ENCODE assay signal across 8 cellular contexts in the genomic region with DNA sequence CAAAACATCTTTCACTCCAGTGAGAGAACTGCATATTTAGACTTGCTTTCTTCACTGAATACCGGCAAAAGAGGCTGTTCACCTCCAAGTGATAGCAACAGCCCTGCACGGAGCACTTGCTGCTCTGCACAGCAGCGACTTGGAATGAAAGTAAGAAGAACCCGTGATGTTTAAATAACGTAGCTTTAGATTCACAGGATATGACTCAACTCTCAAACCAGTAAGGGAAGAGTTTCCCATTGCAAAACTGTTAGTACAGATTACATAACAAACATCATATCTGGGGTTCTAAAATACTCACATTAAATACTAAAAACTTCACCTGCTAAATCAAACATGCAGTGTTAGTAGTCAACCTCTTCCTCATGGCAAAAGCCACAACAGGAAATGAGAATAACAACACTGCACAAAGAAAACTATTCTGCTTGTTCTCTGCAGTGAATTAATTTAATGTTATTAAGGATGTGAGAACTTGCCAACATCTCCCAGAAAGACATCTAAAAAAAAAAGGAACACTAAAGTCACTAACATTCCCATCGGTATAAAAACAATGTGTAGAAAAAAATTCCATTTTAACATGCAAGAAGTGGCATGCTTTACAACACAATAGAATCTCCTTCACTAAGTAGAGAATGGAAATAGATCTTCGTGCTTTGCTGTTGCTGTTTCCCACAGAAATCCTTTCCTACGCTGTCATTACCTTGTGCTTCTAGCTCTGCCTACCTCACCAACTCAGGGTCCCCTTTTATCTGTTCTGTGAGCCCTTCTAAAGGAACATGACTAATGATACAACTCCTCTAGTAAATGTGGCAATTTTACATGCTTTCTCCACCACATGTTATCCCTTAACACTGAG.
DNase-seq lines count a peak whose midpoint lies in the region; ATAC-seq, FAIRE-seq and TF ChIP-seq lines count a peak whose summit lies in the region.

No MANE protein-coding gene starts in this region.

- H3K79me2 ChIP-seq in OCI-LY3 (ENCODE audit: low read length): no peaks in the 10 kb centered on the region
- H3K79me2 ChIP-seq in keratinocyte (ENCODE audit: control insufficient read depth, insufficient read depth, low read length): no peaks in the 10 kb centered on the region

- H3K4me2 ChIP-seq in OCI-LY3 (ENCODE audit: low read length) (peak overlapping the region; percentile 71), keratinocyte (ENCODE audit: control insufficient read depth, extremely low read depth, insufficient read depth, low read depth, low read length) (peak overlapping the region; percentile 78)

- peak; percentile 41 for FAIRE-seq in keratinocyte (lab: Jason Lieb, UNC)

- POLR2A ChIA-PET in BJ (lab: Charles Lee): no interaction called here

- TF ChIP-seq POLR2A in stomach (IDR thresholded peaks at IDR 0.05): no peak

- H3K36me3 ChIP-seq in BJ (ENCODE audit: control insufficient read depth, insufficient read depth, low read length) (no peaks in the 10 kb centered on the region), OCI-LY3 (replicated peaks; ENCODE audit: low read depth, low read length) (no peaks in the 10 kb centered on the region), brain microvascular endothelial cell (replicated peaks) (no peaks in the 10 kb centered on the region), keratinocyte (ENCODE audit: control insufficient read depth in 2 of 2, extremely low read depth in 1 of 2, insufficient read depth in 2 of 2, low read length in 2 of 2) (no peaks in the 10 kb centered on the region), stomach (no peaks in the 10 kb centered on the region)

- intact Hi-C loops in stomach (cut with DNase I; ENCODE audit: low total_unique reads): no loop called here

- H3K27ac ChIP-seq in OCI-LY3 (ENCODE audit: low read length): no peak overlapping the region
- peak overlapping the region; percentile 73 for H3K27ac ChIP-seq in brain microvascular endothelial cell
- peak overlapping the region; percentile 59 for H3K27ac ChIP-seq in keratinocyte (ENCODE audit: control insufficient read depth, insufficient read depth, low read length)
- peak overlapping the region in 3 of 5 donors; percentile 42 to 75 (median 72) for H3K27ac ChIP-seq in stomach

- H4K20me1 ChIP-seq in OCI-LY3 (ENCODE audit: insufficient read depth, low read length) (no peaks in the 10 kb centered on the region), keratinocyte (ENCODE audit: control insufficient read depth, extremely low read depth, insufficient read depth, low read length) (no peaks in the 10 kb centered on the region)

- CTCF ChIA-PET in BJ (lab: Yijun Ruan, JAX): no interaction called here

- H3K9ac ChIP-seq in OCI-LY3 (ENCODE audit: low read length): no peak overlapping the region
- H3K9ac ChIP-seq in keratinocyte (ENCODE audit: control insufficient read depth, extremely low read depth, insufficient read depth, low read length): peak overlapping the region; percentile 58

- H3K9me1 ChIP-seq in keratinocyte (ENCODE audit: control insufficient read depth, extremely low read depth, insufficient read depth, low read length): no peaks in the 10 kb centered on the region

- ATAC-seq in GM18870 (IDR thresholded peaks at IDR 0.05; ENCODE audit: unreplicated experiment) (peak; percentile 91), HG03045 (IDR thresholded peaks at IDR 0.05; ENCODE audit: unreplicated experiment) (peak; percentile 88)

- dilution Hi-C loops in keratinocyte (cut with MboI; ENCODE audit: extremely low pct_ligation_motif_present, low sequenced_read_pairs): no loop called here

- H3K4me1 ChIP-seq in OCI-LY3 (ENCODE audit: low read length): peaks cover 13% of the 10 kb centered on the region
- H3K4me1 ChIP-seq in keratinocyte (ENCODE audit: control insufficient read depth, extremely low read depth, insufficient read depth, low read length): no peaks in the 10 kb centered on the region
- peaks cover 0 to 12% (median 3%) of the 10 kb centered on the region in 4 donors for H3K4me1 ChIP-seq in stomach

- in situ Hi-C loops in brain microvascular endothelial cell (cut with HindIII; ENCODE audit: low pct_ligation_motif_present, low sequenced_read_pairs): no loop called here

- H3K9me3 ChIP-seq in OCI-LY3 (ENCODE audit: insufficient read depth, low read length) (no peaks in the 10 kb centered on the region), keratinocyte (ENCODE audit: control insufficient read depth, low read depth, low read length) (no peaks in the 10 kb centered on the region), stomach (no peaks in the 10 kb centered on the region)

- 6 to 15% (median 12%) methylated on average over 8 of the region's 8 CpGs for WGBS in stomach, 5 donors

- TF ChIP-seq EP300 in stomach (IDR thresholded peaks at IDR 0.05): no peak

- H3K4me3 ChIP-seq in BJ (ENCODE audit: low read depth, low read length) (no peak overlapping the region; the same call in 1 of the 2 replicates), OCI-LY3 (ENCODE audit: low read length) (peak overlapping the region; percentile 51), brain microvascular endothelial cell (ENCODE audit: low read depth, low read length) (peak overlapping the region; percentile 64), keratinocyte (ENCODE audit: control insufficient read depth in 2 of 3, extremely low read depth in 1 of 3, insufficient read depth in 2 of 3, low read depth in 1 of 3, low read length in 3 of 3) (peak overlapping the region; percentile 32 to 75 (median 64)), stomach (peak overlapping the region; percentile 11 to 44 (median 36))

- H3K27me3 ChIP-seq in BJ (ENCODE audit: control insufficient read depth, insufficient read depth, low read length) (no peaks in the 10 kb centered on the region), OCI-LY3 (ENCODE audit: low read depth, low read length) (no peaks in the 10 kb centered on the region), brain microvascular endothelial cell (replicated peaks) (no peaks in the 10 kb centered on the region), keratinocyte (ENCODE audit: control insufficient read depth, extremely low read depth, insufficient read depth, low read length) (no peaks in the 10 kb centered on the region), stomach (no peaks in the 10 kb centered on the region)

- no peak overlapping the region for H2AFZ ChIP-seq in OCI-LY3 (ENCODE audit: low read depth, low read length)
- H2AFZ ChIP-seq in keratinocyte (ENCODE audit: control insufficient read depth, low read length): peak overlapping the region; percentile 73

- TF ChIP-seq CTCF in BJ (IDR thresholded peaks at IDR 0.05; ENCODE audit: insufficient read depth, low read depth, low read length): no peak
- TF ChIP-seq CTCF in OCI-LY3 (IDR thresholded peaks at IDR 0.05; ENCODE audit: low read depth, low read length): no peak
- no peak for TF ChIP-seq CTCF in brain microvascular endothelial cell (IDR thresholded peaks at IDR 0.05; ENCODE audit: low read depth, low read length, missing control alignments)
- no peak for TF ChIP-seq CTCF in keratinocyte (optimal IDR thresholded peaks at IDR 0.05 in 1 of 3, IDR thresholded peaks at IDR 0.05 in 1 of 3, conservative IDR thresholded peaks at IDR 0.05 in 1 of 3; ENCODE audit: extremely low read depth in 1 of 3, insufficient read depth in 2 of 3, low read length in 3 of 3)
- TF ChIP-seq CTCF in stomach (IDR thresholded peaks at IDR 0.05): no peak

- peak; percentile 54 for DNase-seq in BJ (ENCODE audit: low read depth)
- DNase-seq in brain microvascular endothelial cell: peak; percentile 84
- DNase-seq in keratinocyte (ENCODE audit: low read depth, low spot score): peak; percentile 5
- DNase-seq in stomach: peak; percentile 59
- DNase-seq in NCI-H1048 (lab: John Stamatoyannopoulos, UW): no peak
